Comparison of ENCODE assay signal across 26 cellular contexts in genomic region chr20:52234302-52235045, GRCh38.
"Had no signal": no experiment of that assay in that cellular context is flagged by ENCODE, and none has a peak within 500 bp of the region (broad histone marks: within the 10 kb centered on the region; RNA-seq: fewer than 3 reads in every experiment).

No MANE protein-coding gene starts in this region.

- H3K27me3 ChIP-seq: colonic mucosa, pancreas, right lobe of liver, tibial nerve, upper lobe of left lung, uterus had no signal

- H3K9me3 ChIP-seq: colonic mucosa, mucosa of descending colon, neutrophil, pancreas, right lobe of liver, thoracic aorta, tibial nerve, upper lobe of left lung, uterus had no signal

- FAIRE-seq: frontal cortex, kidney, pancreas, small intestine had no signal

- H3K4me3 Mint-ChIP-seq: dendritic cell treated with granulocyte-macrophage colony-stimulating factor and Interleukin-4, amounts not matched to agents 40 ng/mL and 50 ng/mL, for 4 days; endodermal cell; mesothelial cell of epicardium; naive B cell; natural killer cell treated with Interleukin-12 subunit alpha and Interleukin-12 subunit beta and Interleukin-15 and Interleukin-18, amount 100 ng/mL, for 72 hours; neural crest cell; stimulated activated naive B cell treated with anti-CD40 and anti-IgM and Interleukin-4, amounts not matched to agents 10 μg/mL and 1 μg/mL and 100 μg/mL, for 72 hours; stimulated activated naive CD8-positive, alpha-beta T cell treated with anti-CD3 and anti-CD28 coated beads, Interleukin-15, Interleukin-2, amounts not matched to agents 100 ng/mL and 50 ng/mL, for 24 hours had no signal

- H3K4me3 ChIP-seq: colonic mucosa, mucosa of descending colon, pancreas, right lobe of liver, thoracic aorta, tibial nerve, upper lobe of left lung, uterus had no signal

- DNase-seq: colonic mucosa; effector CD8-positive, alpha-beta T cell; endodermal cell; kidney; mesenchymal stem cell; mucosa of descending colon; naive B cell; pancreas; small intestine; stimulated activated CD4-positive, alpha-beta T cell treated with anti-CD3 and anti-CD28 coated beads, Interleukin-15, amount 100 ng/mL, for 24 hours; stimulated activated CD4-positive, alpha-beta T cell treated with anti-CD3 and anti-CD28 coated beads, Interleukin-2, amount 100 ng/mL, for 48 hours; stimulated activated naive B cell treated with anti-CD40 and anti-IgM and Interleukin-4, amounts not matched to agents 10 μg/mL and 1 μg/mL and 100 μg/mL, for 72 hours; upper lobe of left lung; uterus had no signal

- H3K36me3 Mint-ChIP-seq: mesothelial cell of epicardium; naive B cell; natural killer cell treated with Interleukin-12 subunit alpha and Interleukin-12 subunit beta and Interleukin-15 and Interleukin-18, amount 100 ng/mL, for 72 hours; stimulated activated naive B cell treated with anti-CD40 and anti-IgM and Interleukin-4, amounts not matched to agents 10 μg/mL and 1 μg/mL and 100 μg/mL, for 72 hours had no signal

- H3K27me3 Mint-ChIP-seq: dendritic cell treated with granulocyte-macrophage colony-stimulating factor and Interleukin-4, amounts not matched to agents 40 ng/mL and 50 ng/mL, for 4 days; progenitor cell of endocrine pancreas had no signal

- H3K4me1 Mint-ChIP-seq: endodermal cell, neural crest cell had no signal

- H3K36me3 ChIP-seq: colonic mucosa, neutrophil, pancreas, right lobe of liver, thoracic aorta, tibial nerve, upper lobe of left lung, uterus had no signal

- H3K27ac ChIP-seq: colonic mucosa, epithelial cell of prostate, neutrophil, pancreas, right lobe of liver, thoracic aorta, tibial nerve, upper lobe of left lung, uterus had no signal

- H3K27ac Mint-ChIP-seq: dendritic cell treated with granulocyte-macrophage colony-stimulating factor and Interleukin-4, amounts not matched to agents 40 ng/mL and 50 ng/mL, for 4 days; endodermal cell; mesothelial cell of epicardium; naive B cell; natural killer cell treated with Interleukin-12 subunit alpha and Interleukin-12 subunit beta and Interleukin-15 and Interleukin-18, amount 100 ng/mL, for 72 hours; progenitor cell of endocrine pancreas; stimulated activated naive B cell treated with anti-CD40 and anti-IgM and Interleukin-4, amounts not matched to agents 10 μg/mL and 1 μg/mL and 100 μg/mL, for 72 hours; stimulated activated naive CD8-positive, alpha-beta T cell treated with anti-CD3 and anti-CD28 coated beads, Interleukin-15, Interleukin-2, amounts not matched to agents 100 ng/mL and 50 ng/mL, for 24 hours had no signal

- H3K9me3 Mint-ChIP-seq: dendritic cell treated with granulocyte-macrophage colony-stimulating factor and Interleukin-4, amounts not matched to agents 40 ng/mL and 50 ng/mL, for 4 days; endodermal cell; mesothelial cell of epicardium; naive B cell; natural killer cell treated with Interleukin-12 subunit alpha and Interleukin-12 subunit beta and Interleukin-15 and Interleukin-18, amount 100 ng/mL, for 72 hours; stimulated activated naive B cell treated with anti-CD40 and anti-IgM and Interleukin-4, amounts not matched to agents 10 μg/mL and 1 μg/mL and 100 μg/mL, for 72 hours; stimulated activated naive CD8-positive, alpha-beta T cell treated with anti-CD3 and anti-CD28 coated beads, Interleukin-15, Interleukin-2, amounts not matched to agents 100 ng/mL and 50 ng/mL, for 24 hours had no signal

- H3K4me1 ChIP-seq: colonic mucosa, upper lobe of left lung, uterus had no signal
